ENCODE assay signal across 8 cellular contexts in genomic region chr19:19404879-19405860, GRCh38. TPM values are rescaled to one million over a fixed set of nuclear protein-coding genes. Genes with fewer than 3 reads are reported as not detected.
A peak's percentile ranks its signal among the peaks of the same experiment; 100 is the strongest.
DNase-seq lines count a peak whose midpoint lies in the region; ATAC-seq and TF ChIP-seq lines count a peak whose summit lies in the region.

Gene GATAD2A (plus strand): TSS chr19:19405675. CDS start chr19:19465346, 59,671 bp downstream.

- peak; percentile 62 for DNase-seq in DMS153 (lab: John Stamatoyannopoulos, UW)
- peak; percentile 79 for DNase-seq in HuH-7 (ENCODE audit: low spot score)
- DNase-seq in activated T-cell treated with anti-CD3 and anti-CD28 coated beads, Interleukin-2, amount 50 U/mL, for 48 hours = peak; percentile 93 to 95
- DNase-seq in myocyte (ENCODE audit: low read depth) = peak; percentile 95
- DNase-seq in stimulated activated CD8-positive, alpha-beta memory T cell treated with anti-CD3 and anti-CD28 coated beads, Interleukin-7, amount 100 ng/mL, for 4 hours (ENCODE audit: low read depth in 2 of 2) = peak; percentile 80 to 89

- peak; percentile 66 for ATAC-seq in GM21515 (IDR thresholded peaks at IDR 0.05; ENCODE audit: unreplicated experiment)
- peak; percentile 94 for ATAC-seq in esophagus mucosa

TF ChIP-seq in PFSK-1, 5 proteins besides CTCF, POLR2A, EP300 and RAD21:
- TF ChIP-seq POLR2AphosphoS5 (IDR thresholded peaks at IDR 0.05; ENCODE audit: low read depth, low read length) (peak; percentile 46; the same call in 1 of the 2 replicates), SIN3A (IDR thresholded peaks at IDR 0.05; ENCODE audit: borderline replicate concordance, insufficient read depth, low read length) (peak; percentile 9; the same call in 1 of the 2 replicates), FOXP2 (optimal IDR thresholded peaks at IDR 0.05; ENCODE audit: borderline replicate concordance, extremely low read depth, extremely low read length, insufficient read depth) (peak; percentile 92), TAF1 (IDR thresholded peaks at IDR 0.05; ENCODE audit: borderline replicate concordance, insufficient read depth, low read length) (0 out of 2 replicates have a peak, but pooled peaks have one; percentile 68)
- TF ChIP-seq, protein P1, sequence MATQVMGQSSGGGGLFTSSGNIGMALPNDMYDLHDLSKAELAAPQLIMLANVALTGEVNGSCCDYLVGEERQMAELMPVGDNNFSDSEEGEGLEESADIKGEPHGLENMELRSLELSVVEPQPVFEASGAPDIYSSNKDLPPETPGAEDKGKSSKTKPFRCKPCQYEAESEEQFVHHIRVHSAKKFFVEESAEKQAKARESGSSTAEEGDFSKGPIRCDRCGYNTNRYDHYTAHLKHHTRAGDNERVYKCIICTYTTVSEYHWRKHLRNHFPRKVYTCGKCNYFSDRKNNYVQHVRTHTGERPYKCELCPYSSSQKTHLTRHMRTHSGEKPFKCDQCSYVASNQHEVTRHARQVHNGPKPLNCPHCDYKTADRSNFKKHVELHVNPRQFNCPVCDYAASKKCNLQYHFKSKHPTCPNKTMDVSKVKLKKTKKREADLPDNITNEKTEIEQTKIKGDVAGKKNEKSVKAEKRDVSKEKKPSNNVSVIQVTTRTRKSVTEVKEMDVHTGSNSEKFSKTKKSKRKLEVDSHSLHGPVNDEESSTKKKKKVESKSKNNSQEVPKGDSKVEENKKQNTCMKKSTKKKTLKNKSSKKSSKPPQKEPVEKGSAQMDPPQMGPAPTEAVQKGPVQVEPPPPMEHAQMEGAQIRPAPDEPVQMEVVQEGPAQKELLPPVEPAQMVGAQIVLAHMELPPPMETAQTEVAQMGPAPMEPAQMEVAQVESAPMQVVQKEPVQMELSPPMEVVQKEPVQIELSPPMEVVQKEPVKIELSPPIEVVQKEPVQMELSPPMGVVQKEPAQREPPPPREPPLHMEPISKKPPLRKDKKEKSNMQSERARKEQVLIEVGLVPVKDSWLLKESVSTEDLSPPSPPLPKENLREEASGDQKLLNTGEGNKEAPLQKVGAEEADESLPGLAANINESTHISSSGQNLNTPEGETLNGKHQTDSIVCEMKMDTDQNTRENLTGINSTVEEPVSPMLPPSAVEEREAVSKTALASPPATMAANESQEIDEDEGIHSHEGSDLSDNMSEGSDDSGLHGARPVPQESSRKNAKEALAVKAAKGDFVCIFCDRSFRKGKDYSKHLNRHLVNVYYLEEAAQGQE (IDR thresholded peaks at IDR 0.05; ENCODE audit: insufficient read depth in 1 of 2, low read depth in 2 of 2, low read length in 2 of 2) = no peak

RNA-seq across cellular contexts. Expression of gene GATAD2A, which starts in this region (rescaled TPM):
- polyA plus RNA-seq in PFSK-1 (2012; ENCODE audit: insufficient read length, low read depth) = 92.9 TPM
- total RNA-seq in esophagus mucosa = 58.9 TPM
- 49.5 and 65.8 TPM in 2 replicates for total RNA-seq in myocyte
- polyA plus RNA-seq in myocyte (2012) = 65.0 TPM

Comparison
In these comparisons a context has a peak if more than half of its experiments do, and no peak if none do; other contexts are left out.
1. Peak in every context shown above with its lines: DNase-seq and ATAC-seq.